In the genomic region with DNA sequence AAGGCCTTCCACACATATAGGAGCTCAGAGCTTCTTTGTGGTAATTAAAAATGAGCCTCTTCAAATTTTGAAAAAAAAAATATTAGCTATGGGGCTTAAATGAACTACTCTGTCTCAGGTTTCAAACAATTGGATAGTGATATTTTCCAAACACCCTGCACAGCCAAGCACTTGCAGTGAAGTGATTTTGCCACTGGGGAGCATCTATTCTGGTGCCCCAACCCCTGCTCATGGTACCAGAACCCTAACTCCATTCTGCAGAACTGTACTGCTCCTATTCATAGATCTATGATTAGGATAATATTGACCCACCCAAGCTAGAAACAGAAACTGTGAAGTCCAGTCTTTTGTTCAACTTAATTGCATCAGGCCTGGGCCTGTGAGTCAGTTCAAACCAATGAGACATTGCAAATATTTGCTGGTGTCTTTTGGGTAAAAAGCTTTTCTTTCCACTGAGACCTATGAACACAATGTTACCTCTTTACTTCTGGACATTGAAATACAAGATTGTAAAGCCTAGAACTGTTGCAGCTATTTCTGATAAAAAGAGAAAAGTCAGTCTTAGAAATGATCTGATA, we compare ENCODE assay signal across 26 cellular contexts.
DNase-seq lines count a peak whose midpoint lies in the region; ATAC-seq, FAIRE-seq and TF ChIP-seq lines count a peak whose summit lies in the region.
"Had no signal": no experiment of that assay in that cellular context is flagged by ENCODE, and none has a peak within 500 bp of the region (broad histone marks: within the 10 kb centered on the region; RNA-seq: fewer than 3 reads in every experiment).

No MANE protein-coding gene starts in this region.

- no peak overlapping the region for H3K4me3 Mint-ChIP-seq in astrocyte (ENCODE audit: unreplicated experiment)
- H3K4me3 Mint-ChIP-seq: IgD-negative memory B cell; stimulated activated memory B cell treated with anti-CD40 and anti-IgM and Interleukin-4, amounts not matched to agents 10 μg/mL and 1 μg/mL and 100 μg/mL, for 72 hours had no signal

- H3K27ac Mint-ChIP-seq in astrocyte (ENCODE audit: unreplicated experiment): peak overlapping the region; percentile 75
- H3K27ac Mint-ChIP-seq: IgD-negative memory B cell; stimulated activated memory B cell treated with anti-CD40 and anti-IgM and Interleukin-4, amounts not matched to agents 10 μg/mL and 1 μg/mL and 100 μg/mL, for 72 hours had no signal

- H3K27me3 Mint-ChIP-seq in astrocyte (ENCODE audit: low read depth, unreplicated experiment): no peaks in the 10 kb centered on the region
- H3K27me3 Mint-ChIP-seq: IgD-negative memory B cell; stimulated activated memory B cell treated with anti-CD40 and anti-IgM and Interleukin-4, amounts not matched to agents 10 μg/mL and 1 μg/mL and 100 μg/mL, for 72 hours had no signal

- H3K36me3 ChIP-seq in astrocyte (ENCODE audit: insufficient read depth, low read length) (no peaks in the 10 kb centered on the region), gastroesophageal sphincter (no peaks in the 10 kb centered on the region), lower lobe of right lung (no peaks in the 10 kb centered on the region)
- H3K36me3 ChIP-seq: BLaER1 treated with 17β-estradiol and CSF1 and Interleukin-3, amounts not matched to agents 10 nM and 100 nM; brain microvascular endothelial cell; right atrium auricular region; thyroid gland had no signal

- H2AFZ ChIP-seq in astrocyte (ENCODE audit: low read depth, low read length): no peak overlapping the region

- H3K9me3 Mint-ChIP-seq in astrocyte (ENCODE audit: unreplicated experiment): no peaks in the 10 kb centered on the region
- H3K9me3 Mint-ChIP-seq: stimulated activated memory B cell treated with anti-CD40 and anti-IgM and Interleukin-4, amounts not matched to agents 10 μg/mL and 1 μg/mL and 100 μg/mL, for 72 hours had no signal

- no peaks in the 10 kb centered on the region for H4K20me1 ChIP-seq in astrocyte (ENCODE audit: insufficient read depth, low read length)
- H4K20me1 ChIP-seq: BLaER1 treated with 17β-estradiol and CSF1 and Interleukin-3, amounts not matched to agents 10 nM and 100 nM had no signal

- H3K36me3 Mint-ChIP-seq in astrocyte (ENCODE audit: low read depth, unreplicated experiment): no peaks in the 10 kb centered on the region
- H3K36me3 Mint-ChIP-seq: IgD-negative memory B cell; stimulated activated memory B cell treated with anti-CD40 and anti-IgM and Interleukin-4, amounts not matched to agents 10 μg/mL and 1 μg/mL and 100 μg/mL, for 72 hours had no signal

- no peak for TF ChIP-seq CTCF in astrocyte (IDR thresholded peaks at IDR 0.05; ENCODE audit: insufficient read depth, low read depth, low read length)
- no peak for TF ChIP-seq CTCF in gastroesophageal sphincter (IDR thresholded peaks at IDR 0.05)
- no peak for TF ChIP-seq CTCF in lower lobe of right lung (IDR thresholded peaks at IDR 0.05)

- TF ChIP-seq POLR2A in gastroesophageal sphincter (IDR thresholded peaks at IDR 0.05): no peak

- intact Hi-C loops in lower lobe of right lung (cut with DNase I): no loop called here

- no peak for ATAC-seq in gastroesophageal sphincter
- ATAC-seq in lower lobe of right lung: no peak
- ATAC-seq: left lobe of liver; stimulated activated memory B cell treated with anti-CD40 and anti-IgM and Interleukin-4, amounts not matched to agents 10 μg/mL and 1 μg/mL and 100 μg/mL, for 72 hours had no signal

- H3K27ac ChIP-seq in astrocyte (ENCODE audit: low read depth, low read length) (no peak overlapping the region), gastroesophageal sphincter (no peak overlapping the region), lower lobe of right lung (no peak overlapping the region)
- H3K27ac ChIP-seq: 22Rv1; BLaER1 treated with 17β-estradiol and CSF1 and Interleukin-3, amounts not matched to agents 10 nM and 100 nM; brain microvascular endothelial cell; right atrium auricular region; thyroid gland had no signal

- no peak overlapping the region for H3K4me2 ChIP-seq in astrocyte (ENCODE audit: low read length)
- H3K4me2 ChIP-seq: BLaER1 treated with 17β-estradiol and CSF1 and Interleukin-3, amounts not matched to agents 10 nM and 100 nM had no signal

- FAIRE-seq in astrocyte (lab: Jason Lieb, UNC): no peak
- FAIRE-seq: TTC549 had no signal

- H3K4me3 ChIP-seq in astrocyte (ENCODE audit: insufficient read depth, low read depth, low read length) (no peak overlapping the region), gastroesophageal sphincter (no peak overlapping the region), lower lobe of right lung (no peak overlapping the region)
- H3K4me3 ChIP-seq: BLaER1 treated with 17β-estradiol and CSF1 and Interleukin-3, amounts not matched to agents 10 nM and 100 nM; right atrium auricular region; thyroid gland had no signal

- DNase-seq in DMS53 (lab: John Stamatoyannopoulos, UW) (peak; percentile 50), DMS53 treated with DMSO at 0.1 percent for 48 hours (lab: John Stamatoyannopoulos, UW; ENCODE audit: unreplicated experiment) (no peak), NCI-H146 treated with DMSO at 0.1 percent for 48 hours (lab: John Stamatoyannopoulos, UW; ENCODE audit: unreplicated experiment) (peak; percentile 67), astrocyte (ENCODE audit: low read depth) (no peak), myocyte (ENCODE audit: low read depth) (peak; percentile 18), lower lobe of right lung (no peak)
- DNase-seq in activated CD8-positive, alpha-beta memory T cell treated with anti-CD3 and anti-CD28 coated beads, Interleukin-2, amount 50 U/mL, for 4 hours: no peak
- DNase-seq: activated CD4-positive, alpha-beta T cell treated with anti-CD3 and anti-CD28 coated beads, Interleukin-2, amount 50 U/mL, for 1 hour; activated naive CD4-positive, alpha-beta T cell treated with anti-CD3 and anti-CD28 coated beads, Interleukin-2, amount 50 U/mL, for 16 hours; activated T-cell treated with anti-CD3 and anti-CD28 coated beads for 4 hours; brain microvascular endothelial cell; DMS 273 treated with DMSO at 0.1 percent for 48 hours; MV-4-11; NCI-H2107; nucleus accumbens; RPMI8226; stimulated activated CD4-positive, alpha-beta T cell treated with anti-CD3 and anti-CD28 coated beads, Interleukin-15, amount 100 ng/mL, for 24 hours; thyroid gland had no signal

- H3K9ac ChIP-seq in astrocyte (ENCODE audit: low read length): no peak overlapping the region
- H3K9ac ChIP-seq: BLaER1 treated with 17β-estradiol and CSF1 and Interleukin-3, amounts not matched to agents 10 nM and 100 nM had no signal

- no peak for TF ChIP-seq EP300 in gastroesophageal sphincter (IDR thresholded peaks at IDR 0.05)

- H3K27me3 ChIP-seq in astrocyte (ENCODE audit: insufficient read depth, low read length): no peaks in the 10 kb centered on the region
- no peaks in the 10 kb centered on the region for H3K27me3 ChIP-seq in gastroesophageal sphincter
- no peaks in the 10 kb centered on the region for H3K27me3 ChIP-seq in lower lobe of right lung (ENCODE audit: low read depth)
- H3K27me3 ChIP-seq: BLaER1 treated with 17β-estradiol and CSF1 and Interleukin-3, amounts not matched to agents 10 nM and 100 nM; brain microvascular endothelial cell; right atrium auricular region; thyroid gland had no signal

- no peaks in the 10 kb centered on the region for H3K9me3 ChIP-seq in astrocyte (ENCODE audit: insufficient read depth, low read depth, low read length)
- no peaks in the 10 kb centered on the region for H3K9me3 ChIP-seq in gastroesophageal sphincter
- H3K9me3 ChIP-seq in lower lobe of right lung: no peaks in the 10 kb centered on the region
- H3K9me3 ChIP-seq: BLaER1 treated with 17β-estradiol and CSF1 and Interleukin-3, amounts not matched to agents 10 nM and 100 nM; right atrium auricular region; thyroid gland had no signal

- peaks cover 12% of the 10 kb centered on the region for H3K4me1 Mint-ChIP-seq in astrocyte (ENCODE audit: low read depth, unreplicated experiment)
- H3K4me1 Mint-ChIP-seq: IgD-negative memory B cell; stimulated activated memory B cell treated with anti-CD40 and anti-IgM and Interleukin-4, amounts not matched to agents 10 μg/mL and 1 μg/mL and 100 μg/mL, for 72 hours had no signal

- H3K4me1 ChIP-seq in astrocyte (ENCODE audit: insufficient read depth, low read length) (no peaks in the 10 kb centered on the region), gastroesophageal sphincter (no peaks in the 10 kb centered on the region), lower lobe of right lung (no peaks in the 10 kb centered on the region)
- H3K4me1 ChIP-seq: right atrium auricular region, thyroid gland had no signal

- H3K79me2 ChIP-seq in astrocyte (ENCODE audit: insufficient read depth, low read length): no peaks in the 10 kb centered on the region

Comparison
In these comparisons a context has a peak if more than half of its experiments do, and no peak if none do; other contexts are left out.
1. DNase-seq: peak in DMS53 (single experiment), NCI-H146 treated with DMSO at 0.1 percent for 48 hours (single experiment) and myocyte (single experiment); none in DMS53 treated with DMSO at 0.1 percent for 48 hours (single experiment), astrocyte (single experiment), activated CD8-positive, alpha-beta memory T cell treated with anti-CD3 and anti-CD28 coated beads, Interleukin-2, amount 50 U/mL, for 4 hours (single experiment) and lower lobe of right lung (single experiment).